Comparison of ENCODE assay signal across 8 cellular contexts in genomic region chr2:84879595-84880394, GRCh38. TPM values are rescaled to one million over a fixed set of nuclear protein-coding genes. Genes with fewer than 3 reads are reported as not detected.
A peak's percentile ranks its signal among the peaks of the same experiment; 100 is the strongest.
DNase-seq lines count a peak whose midpoint lies in the region; ATAC-seq, FAIRE-seq and TF ChIP-seq lines count a peak whose summit lies in the region.

No MANE protein-coding gene starts in this region.

- in situ Hi-C loops in GM12878 (cut with MboI), result loop anchor here (10.0 kb wide), 1 partner anchor 405 kb away; no protein-coding TSS in a partner anchor

- H3K9ac ChIP-seq in GM12878 (ENCODE audit: control insufficient read depth, insufficient read depth, low read length), result no peak overlapping the region

- TF ChIP-seq RAD21 in GM12878 (IDR thresholded peaks at IDR 0.05; ENCODE audit: insufficient read depth, low read depth, low read length), result no peak

- 3% methylated on average over 44 of the region's 44 CpGs for WGBS in GM12878 (ENCODE audit: insufficient coverage, insufficient replicate concordance, low lambda C conversion rate, missing lambda C conversion rate)
- 7 to 9% methylated on average over 25 to 31 of the region's 44 CpGs for WGBS in mesodermal cell (ENCODE audit: insufficient coverage in 2 of 2), 2 experiments

- H3K79me2 ChIP-seq in GM12878 (ENCODE audit: control insufficient read depth, insufficient read depth, low read length), result no peaks in the 10 kb centered on the region

- peak overlapping the region; percentile 97 for H3K4me2 ChIP-seq in GM12878 (ENCODE audit: control insufficient read depth, insufficient read depth)

- no peak for TF ChIP-seq CTCF in GM20000 (IDR thresholded peaks at IDR 0.05; ENCODE audit: extremely low read depth, missing control alignments)
- TF ChIP-seq CTCF in GM12878 (IDR thresholded peaks at IDR 0.05 in 2 of 3, conservative IDR thresholded peaks at IDR 0.05 in 1 of 3; ENCODE audit: control insufficient read depth in 2 of 3, extremely low read depth in 1 of 3, insufficient read depth in 1 of 3, low read depth in 3 of 3, low read length in 3 of 3), result no peak

- no peak overlapping the region for H3K27ac ChIP-seq in GM12878 (ENCODE audit: control insufficient read depth, insufficient read depth)
- H3K27ac ChIP-seq in mesodermal cell (ENCODE audit: low read depth, low read length, severe bottlenecking), result no peak overlapping the region

- RAD21 ChIA-PET in GM12878 (lab: Charles Lee; ENCODE audit: unreplicated experiment), result interaction anchor here (0.6 to 7.6 kb wide), 19 partner anchors 9 to 511 kb away, joined by 3 to 74 read pairs (median 4); no protein-coding TSS in a partner anchor

- CTCF ChIA-PET in GM12878 (lab: Yijun Ruan, JAX), result interaction anchor here (1.0 to 11.1 kb wide), 11 partner anchors 9 to 145 kb away, joined by 3 to 133 read pairs (median 5); no protein-coding TSS in a partner anchor

- H3K9me3 ChIP-seq in GM12878 (replicated peaks; ENCODE audit: control insufficient read depth, insufficient read depth, low read length), result no peaks in the 10 kb centered on the region
- no peaks in the 10 kb centered on the region for H3K9me3 ChIP-seq in mesodermal cell (ENCODE audit: control insufficient read depth, low read length)

- H3K4me3 ChIP-seq in GM12878, result peak overlapping the region; percentile 67
- peak overlapping the region; percentile 34 for H3K4me3 ChIP-seq in mesodermal cell (ENCODE audit: extremely low read depth, insufficient read depth, low read length, poor library complexity, severe bottlenecking)

- ATAC-seq in HG03571 (IDR thresholded peaks at IDR 0.05; ENCODE audit: unreplicated experiment) (peak; percentile 71), GM12878 (peak; percentile 79)

- POLR2A ChIA-PET in GM12878 (lab: Charles Lee), result interaction anchor here (0.6 to 3.1 kb wide), 8 partner anchors 9 to 93 kb away, joined by 3 to 11 read pairs (median 4); no protein-coding TSS in a partner anchor

- 0 out of 4 replicates have a peak, but pooled peaks of 1 of the 2 experiments have one; percentile 49 for TF ChIP-seq EP300 in GM12878 (IDR thresholded peaks at IDR 0.05; ENCODE audit: borderline replicate concordance in 1 of 2, control insufficient read depth in 1 of 2, low read depth in 2 of 2, low read length in 2 of 2)

- DNase-seq in ELF-1 (ENCODE audit: low read depth, low spot score) (peak; percentile 50), GM20000 (ENCODE audit: low spot score) (peak; percentile 70), GM12878 (ENCODE audit: low read depth, low spot score) (no peak), OCI-M2 (lab: John Stamatoyannopoulos, UW; ENCODE audit: unreplicated experiment) (no peak), KG1 (lab: John Stamatoyannopoulos, UW) (no peak), NCI-H2081 treated with DMSO at 0.1 percent for 48 hours (lab: John Stamatoyannopoulos, UW) (no peak)

- SMC1A ChIA-PET in GM12878 (lab: Charles Lee; ENCODE audit: uncharacterized antibody, unreplicated experiment), result interaction anchor here (0.9 to 5.4 kb wide), 12 partner anchors 9 to 67 kb away, joined by 3 to 83 read pairs (median 4); no protein-coding TSS in a partner anchor

- H3K36me3 ChIP-seq in GM12878 (ENCODE audit: control insufficient read depth in 2 of 2, insufficient read depth in 2 of 2, low read length in 1 of 2), result no peaks in the 10 kb centered on the region
- H3K36me3 ChIP-seq in mesodermal cell (ENCODE audit: control insufficient read depth, insufficient read depth, low read length), result no peaks in the 10 kb centered on the region

- intact Hi-C loops in GM12878 (cut with micrococcal nuclease; ENCODE audit: unreplicated experiment), result loop anchor here (5.0 kb wide), 2 partner anchors 62 to 133 kb away; no protein-coding TSS in a partner anchor

- peaks cover 0 to 9% of the 10 kb centered on the region in 2 experiments; a peak in 3 of 4 replicates for H3K27me3 ChIP-seq in GM12878 (replicated peaks in 1 of 2; ENCODE audit: control insufficient read depth in 2 of 2, insufficient read depth in 2 of 2, low read length in 1 of 2)

- FAIRE-seq in GM12878 (lab: Jason Lieb, UNC), result peak; percentile 59

- peaks cover 16% of the 10 kb centered on the region for H3K4me1 ChIP-seq in GM12878 (ENCODE audit: control insufficient read depth, insufficient read depth, low read length)
- H3K4me1 ChIP-seq in mesodermal cell (ENCODE audit: control insufficient read depth, insufficient read depth, low read length, poor library complexity, severe bottlenecking), result peaks cover 7% of the 10 kb centered on the region

- H4K20me1 ChIP-seq in GM12878 (ENCODE audit: control insufficient read depth, insufficient read depth), result no peaks in the 10 kb centered on the region

- no peak for TF ChIP-seq POLR2A in GM12878 (IDR thresholded peaks at IDR 0.05; ENCODE audit: low read depth, low read length)

- BruUV-seq in GM12878 (replicated peaks; lab: Mats Ljungman, UMichigan), result no TSS peak

- H2AFZ ChIP-seq in GM12878 (ENCODE audit: control insufficient read depth, low read depth, low read length), result no peak overlapping the region

TF ChIP-seq in GM12878, 131 proteins besides CTCF, POLR2A, EP300 and RAD21 (continues in another document):
- TF ChIP-seq STAT3 (IDR thresholded peaks at IDR 0.05; ENCODE audit: low read depth, low read length) (no peak), ZNF687 (IDR thresholded peaks at IDR 0.05) (no peak), TAF1 (IDR thresholded peaks at IDR 0.05; ENCODE audit: borderline replicate concordance, low read depth, low read length) (no peak), CBX3 (IDR thresholded peaks at IDR 0.05; ENCODE audit: borderline replicate concordance, low read depth) (no peak)

RNA-seq across cellular contexts. Expression of gene TRABD2A, which starts 1.1 kb away (rescaled TPM):
- 17.5 and 20.8 TPM in 2 replicates for total RNA-seq in GM12878 (2013; cell fraction: nucleolus; rRNA removed)
- total RNA-seq in GM12878 (2014; rRNA removed) (7.6 and 9.8 TPM in 2 replicates), GM12878 (2014; rRNA removed; fragmentation: Illumina TruSeq; extraction: Trizol) (4.7 and 5.1 TPM in 2 replicates), GM12878 (2021) (5.0 and 5.7 TPM in 2 replicates)
- polyA plus RNA-seq in GM12878 (2011; ENCODE audit: low read depth), result 0.21 TPM
- polyA plus RNA-seq in GM12878 (2011; rRNA removed) (1.9 and 2.0 TPM in 2 replicates), GM12878 (2014; fragmentation: Illumina TruSeq; extraction: Trizol) (5.2 and 5.3 TPM in 2 replicates), GM12878 (2014; fragmentation: Nextera tagmentation; extraction: Ambion mirVana) (1 to 10 TPM; 1.4 to 2.3 TPM), GM12878 (2014; rRNA removed) (6.1 and 6.6 TPM in 2 replicates), GM12878 (2016; fragmentation: Nextera tagmentation; extraction: Ambion mirVana) (1 to 10 TPM; 3.0 to 3.1 TPM)
- polyA plus RNA-seq in GM12878 (2011; cell fraction: cytosol; rRNA removed), result 1.8 and 2.0 TPM in 2 replicates
- polyA plus RNA-seq in GM12878 (2011; cell fraction: nucleus; rRNA removed), result 3.2 and 3.3 TPM in 2 replicates
- polyA plus RNA-seq in GM12878 (2012), result 0.39 and 0.49 TPM in 2 replicates
- polyA minus RNA-seq in GM12878 (2011; rRNA and poly(A)+ RNA removed), result 3.1 TPM in 2 replicates
- 1.4 TPM in 1 of 2 replicates, not detected in the other for polyA minus RNA-seq in GM12878 (2011; cell fraction: cytosol; rRNA and poly(A)+ RNA removed)
- polyA minus RNA-seq in GM12878 (2011; cell fraction: nucleus; rRNA and poly(A)+ RNA removed), result 3.4 and 3.9 TPM in 2 replicates
- 0.88 TPM for polyA plus RNA-seq in mesodermal cell (2013, experiment 1 of 2)
- 0.76 TPM for polyA plus RNA-seq in mesodermal cell (2013, experiment 2 of 2)

RNA-seq across cellular contexts. Expression of gene TMSB10, which starts 25.7 kb away (rescaled TPM):
- total RNA-seq in GM12878 (2013; cell fraction: nucleolus; rRNA removed), result 67.1 and 76.3 TPM in 2 replicates
- 3,507 and 4,221 TPM in 2 replicates for total RNA-seq in GM12878 (2014; rRNA removed)
- 4,753 and 4,822 TPM in 2 replicates for total RNA-seq in GM12878 (2014; rRNA removed; fragmentation: Illumina TruSeq; extraction: Trizol)
- 2,058 and 2,139 TPM in 2 replicates for total RNA-seq in GM12878 (2021)
- 6,013 TPM for polyA plus RNA-seq in GM12878 (2011; ENCODE audit: low read depth)
- polyA plus RNA-seq in GM12878 (2011; rRNA removed), result 1,406 and 1,750 TPM in 2 replicates
- 3,271 and 3,283 TPM in 2 replicates for polyA plus RNA-seq in GM12878 (2011; cell fraction: cytosol; rRNA removed)
- polyA plus RNA-seq in GM12878 (2011; cell fraction: nucleus; rRNA removed), result 1,725 and 2,378 TPM in 2 replicates
- 2,269 and 3,344 TPM in 2 replicates for polyA plus RNA-seq in GM12878 (2012)
- polyA plus RNA-seq in GM12878 (2014; fragmentation: Illumina TruSeq; extraction: Trizol), result 3,467 and 4,619 TPM in 2 replicates
- 1,000 to 10,000 TPM; 2,817 to 3,116 TPM for polyA plus RNA-seq in GM12878 (2014; fragmentation: Nextera tagmentation; extraction: Ambion mirVana)
- polyA plus RNA-seq in GM12878 (2014; rRNA removed), result 3,894 and 4,860 TPM in 2 replicates
- 1,000 to 10,000 TPM; 3,322 to 3,441 TPM for polyA plus RNA-seq in GM12878 (2016; fragmentation: Nextera tagmentation; extraction: Ambion mirVana)
- polyA minus RNA-seq in GM12878 (2011; rRNA and poly(A)+ RNA removed), result 292 and 578 TPM in 2 replicates
- polyA minus RNA-seq in GM12878 (2011; cell fraction: cytosol; rRNA and poly(A)+ RNA removed), result 348 and 356 TPM in 2 replicates
- polyA minus RNA-seq in GM12878 (2011; cell fraction: nucleus; rRNA and poly(A)+ RNA removed), result 66.1 and 66.3 TPM in 2 replicates
- 5,056 TPM for polyA plus RNA-seq in mesodermal cell (2013, experiment 1 of 2)
- polyA plus RNA-seq in mesodermal cell (2013, experiment 2 of 2), result 4,856 TPM

Comparison
In these comparisons a context has a peak if more than half of its experiments do, and no peak if none do; other contexts are left out.
1. DNase-seq: peak in ELF-1 (single experiment) and GM20000 (single experiment); none in GM12878 (single experiment), OCI-M2 (single experiment), KG1 (single experiment) and NCI-H2081 treated with DMSO at 0.1 percent for 48 hours (single experiment).